ENCODE assay signal across 15 cellular contexts in the genomic region with DNA sequence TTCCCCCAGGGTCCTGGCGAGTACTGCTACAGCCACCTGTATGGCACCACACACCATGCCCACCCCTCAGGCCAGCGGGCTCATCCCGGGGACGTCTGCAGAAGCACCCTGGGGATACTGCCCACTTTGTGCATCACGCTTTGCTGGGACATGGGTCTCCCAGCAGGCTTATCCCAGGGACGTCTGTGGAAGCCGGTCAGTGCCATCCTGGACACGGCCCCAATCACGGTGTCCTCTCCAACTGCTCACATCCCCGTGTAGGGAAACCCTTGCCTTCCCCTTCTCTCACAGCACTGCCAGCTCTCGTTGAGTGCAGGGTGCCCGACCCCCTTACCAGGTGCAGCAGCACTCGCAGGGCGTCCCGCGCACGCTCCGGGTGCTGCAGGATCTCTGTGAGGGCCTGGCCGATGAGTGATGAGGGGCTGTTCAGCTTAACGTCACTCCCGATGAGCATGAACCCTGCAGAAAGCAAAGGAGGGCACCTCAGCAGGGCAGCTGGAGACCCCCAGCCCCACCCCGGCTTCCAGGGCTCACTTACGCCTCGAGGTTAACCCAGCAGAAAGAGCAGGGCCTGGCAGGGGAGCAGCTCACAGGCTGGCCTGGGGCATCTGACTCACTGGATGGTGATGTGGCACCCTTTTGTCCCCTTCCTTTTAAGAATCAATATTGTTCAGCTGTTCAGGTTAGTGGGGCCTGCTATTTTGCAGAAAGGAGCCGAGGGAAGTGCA.
DNase-seq lines count a peak whose midpoint lies in the region; ATAC-seq and TF ChIP-seq lines count a peak whose summit lies in the region.
"Had no signal": no experiment of that assay in that cellular context is flagged by ENCODE, and none has a peak within 500 bp of the region (broad histone marks: within the 10 kb centered on the region; RNA-seq: fewer than 3 reads in every experiment).

No MANE protein-coding gene starts in this region.

- ATAC-seq in left cardiac atrium (no peak), left ventricle myocardium superior (no peak), left lung (no peak), HG02763 (IDR thresholded peaks at IDR 0.05; ENCODE audit: unreplicated experiment) (no peak)

- H3K27me3 ChIP-seq in left lung (no peaks in the 10 kb centered on the region), osteoblast (ENCODE audit: insufficient read depth, low read length) (no peaks in the 10 kb centered on the region)

- H3K36me3 ChIP-seq in left lung = peaks cover 0 to 48% of the 10 kb centered on the region in 2 donors
- peaks cover 4% of the 10 kb centered on the region for H3K36me3 ChIP-seq in osteoblast (ENCODE audit: insufficient read depth, low read length)

- intact Hi-C loops in left cardiac atrium (cut with DNase I) (no loop called here), left ventricle myocardium superior (cut with micrococcal nuclease) (no loop called here), left lung (cut with DNase I) (no loop called here)

- no peak overlapping the region for H3K4me2 ChIP-seq in osteoblast (ENCODE audit: insufficient read depth, low read length)
- H3K4me2 ChIP-seq: PC-9 had no signal

- H3K4me1 ChIP-seq in left lung (no peaks in the 10 kb centered on the region), osteoblast (ENCODE audit: insufficient read depth, low read length) (peaks cover 23% of the 10 kb centered on the region)

- TF ChIP-seq CTCF in left lung (IDR thresholded peaks at IDR 0.05) (no peak), osteoblast (IDR thresholded peaks at IDR 0.05; ENCODE audit: extremely low read depth, low read depth, low read length) (no peak)

- no peaks in the 10 kb centered on the region for H3K79me2 ChIP-seq in osteoblast (ENCODE audit: insufficient read depth, low read length)

- DNase-seq in left cardiac atrium = peak; percentile 16
- no peak for DNase-seq in left ventricle myocardium superior
- peak; percentile 25 to 61 for DNase-seq in left lung
- peak; percentile 82 for DNase-seq in osteoblast (ENCODE audit: insufficient read length, low spot score, missing footprints)
- no peak for DNase-seq in activated CD4-positive, alpha-beta T cell treated with anti-CD3 and anti-CD28 coated beads, Interleukin-2, amount 50 U/mL, for 1 hour
- no peak for DNase-seq in NCI-H1417 treated with DMSO at 0.1 percent for 48 hours (lab: John Stamatoyannopoulos, UW)
- DNase-seq in anterior cingulate cortex (lab: John Stamatoyannopoulos, UW) = no peak
- DNase-seq: DMS79, GM23248, KG1, NCI-H1092, NCI-H1694 treated with DMSO at 0.1 percent for 48 hours, NCI-H446, PC-9 had no signal

- H3K4me3 ChIP-seq in left lung (no peak overlapping the region), osteoblast (ENCODE audit: insufficient read depth, low read length) (no peak overlapping the region)
- H3K4me3 ChIP-seq: GM23248, PC-9 had no signal

- H3K9me3 ChIP-seq in left lung (no peaks in the 10 kb centered on the region), osteoblast (ENCODE audit: low read depth, low read length) (no peaks in the 10 kb centered on the region)

- no peak overlapping the region for H3K27ac ChIP-seq in left lung
- no peak overlapping the region for H3K27ac ChIP-seq in osteoblast (ENCODE audit: low read depth, low read length)
- H3K27ac ChIP-seq: GM23248, PC-9 had no signal

- H2AFZ ChIP-seq in osteoblast (ENCODE audit: low read length) = no peak overlapping the region
- H2AFZ ChIP-seq: GM23248, PC-9 had no signal

- H4K20me1 ChIP-seq in osteoblast (ENCODE audit: insufficient read depth, low read length) = peaks cover 3% of the 10 kb centered on the region

Comparison
In these comparisons a context has a peak if more than half of its experiments do, and no peak if none do; other contexts are left out.
1. DNase-seq: peak in left cardiac atrium (single experiment), left lung (2 of 2) and osteoblast (single experiment); none in left ventricle myocardium superior (single experiment), activated CD4-positive, alpha-beta T cell treated with anti-CD3 and anti-CD28 coated beads, Interleukin-2, amount 50 U/mL, for 1 hour (single experiment), NCI-H1417 treated with DMSO at 0.1 percent for 48 hours (single experiment) and anterior cingulate cortex (0 of 58).